25 cellular contexts compared by ENCODE assay signal in the genomic region with DNA sequence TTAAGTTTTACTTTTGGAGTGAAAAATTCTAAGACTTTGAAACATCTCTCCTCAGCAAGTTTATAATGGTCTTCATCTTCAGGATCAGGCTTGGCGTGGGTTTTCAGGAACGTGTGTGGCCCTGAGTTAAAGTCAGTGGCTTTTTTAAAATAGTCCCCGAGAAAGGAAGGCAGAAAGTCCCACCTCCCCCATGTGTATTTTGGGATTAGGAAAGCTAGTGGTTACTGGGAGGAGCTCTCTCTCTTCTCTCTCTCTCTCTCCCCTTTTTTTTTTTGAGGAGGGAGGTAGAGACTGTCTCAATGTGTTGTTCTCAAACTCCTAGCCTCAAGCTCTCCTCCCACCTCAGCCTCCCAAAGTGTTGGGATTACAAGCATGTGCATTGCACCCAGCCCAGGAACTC.
"Had no signal": no experiment of that assay in that cellular context is flagged by ENCODE, and none has a peak within 500 bp of the region (broad histone marks: within the 10 kb centered on the region; RNA-seq: fewer than 3 reads in every experiment).

No MANE protein-coding gene starts in this region.

- H3K4me1 ChIP-seq: Peyer's patch, SJCRH30 had no signal

- H3K36me3 ChIP-seq: brain microvascular endothelial cell, Peyer's patch, SJCRH30 had no signal

- H3K4me2 ChIP-seq: SK-N-SH had no signal

- H3K9me3 ChIP-seq: Peyer's patch, SJCRH30, SK-N-SH had no signal

- DNase-seq: activated CD4-positive, alpha-beta T cell treated with anti-CD3 and anti-CD28 coated beads for 48 hours; activated CD4-positive, alpha-beta T cell treated with anti-CD3 and anti-CD28 coated beads, Interleukin-2, amount 50 U/mL, for 4 hours; activated CD4-positive, CD25-positive, alpha-beta regulatory T cell treated with anti-CD3 and anti-CD28 coated beads, Interleukin-2, amount 50 U/mL, for 72 hours; activated CD8-positive, alpha-beta memory T cell treated with anti-CD3 and anti-CD28 coated beads, Interleukin-2, amount 50 U/mL, for 48 hours; activated CD8-positive, alpha-beta T cell treated with anti-CD3 and anti-CD28 coated beads, Interleukin-2, amount 10 ng/mL, durations not matched to agents 7 days and 5 days; activated naive CD4-positive, alpha-beta T cell treated with Interleukin-2 at 50 U/mL for 16 hours; activated T-cell treated with anti-CD3 and anti-CD28 coated beads, Interleukin-2, amount 50 U/mL, for 1 hour; brain microvascular endothelial cell; cerebellar nuclear complex; NCI-H1048; NCI-H146; NCI-H1930; NCI-H2171 treated with DMSO at 0.1 percent for 48 hours; NCI-H226; NCI-H526; NCI-H774; Peyer's patch; Right ventricle myocardium superior; SJCRH30; SK-N-SH; T-helper 1 cell had no signal

- H3K9ac ChIP-seq: SK-N-SH had no signal

- H3K4me3 Mint-ChIP-seq: activated CD8-positive, alpha-beta T cell treated with anti-CD3 and anti-CD28 coated beads, Interleukin-2, amount 10 ng/mL, durations not matched to agents 7 days and 5 days; activated naive CD8-positive, alpha-beta T cell; WTC11 had no signal

- H3K27me3 Mint-ChIP-seq: activated naive CD8-positive, alpha-beta T cell had no signal

- ATAC-seq: activated CD8-positive, alpha-beta T cell treated with anti-CD3 and anti-CD28 coated beads, Interleukin-2, amount 10 ng/mL, durations not matched to agents 7 days and 5 days; K562; WTC11 had no signal

- H3K4me3 ChIP-seq: K562, Peyer's patch, SJCRH30 had no signal

- H3K36me3 Mint-ChIP-seq: WTC11 had no signal

- H3K27ac Mint-ChIP-seq: activated CD8-positive, alpha-beta T cell treated with anti-CD3 and anti-CD28 coated beads, Interleukin-2, amount 10 ng/mL, durations not matched to agents 7 days and 5 days; activated naive CD8-positive, alpha-beta T cell; WTC11 had no signal

- H3K27me3 ChIP-seq: brain microvascular endothelial cell, Peyer's patch, SJCRH30 had no signal

- H3K9me3 Mint-ChIP-seq: WTC11 had no signal

- H3K27ac ChIP-seq: brain microvascular endothelial cell, Peyer's patch, RWPE1, SJCRH30 had no signal
